Comparison of ENCODE assay signal across 22 cellular contexts in the genomic region with DNA sequence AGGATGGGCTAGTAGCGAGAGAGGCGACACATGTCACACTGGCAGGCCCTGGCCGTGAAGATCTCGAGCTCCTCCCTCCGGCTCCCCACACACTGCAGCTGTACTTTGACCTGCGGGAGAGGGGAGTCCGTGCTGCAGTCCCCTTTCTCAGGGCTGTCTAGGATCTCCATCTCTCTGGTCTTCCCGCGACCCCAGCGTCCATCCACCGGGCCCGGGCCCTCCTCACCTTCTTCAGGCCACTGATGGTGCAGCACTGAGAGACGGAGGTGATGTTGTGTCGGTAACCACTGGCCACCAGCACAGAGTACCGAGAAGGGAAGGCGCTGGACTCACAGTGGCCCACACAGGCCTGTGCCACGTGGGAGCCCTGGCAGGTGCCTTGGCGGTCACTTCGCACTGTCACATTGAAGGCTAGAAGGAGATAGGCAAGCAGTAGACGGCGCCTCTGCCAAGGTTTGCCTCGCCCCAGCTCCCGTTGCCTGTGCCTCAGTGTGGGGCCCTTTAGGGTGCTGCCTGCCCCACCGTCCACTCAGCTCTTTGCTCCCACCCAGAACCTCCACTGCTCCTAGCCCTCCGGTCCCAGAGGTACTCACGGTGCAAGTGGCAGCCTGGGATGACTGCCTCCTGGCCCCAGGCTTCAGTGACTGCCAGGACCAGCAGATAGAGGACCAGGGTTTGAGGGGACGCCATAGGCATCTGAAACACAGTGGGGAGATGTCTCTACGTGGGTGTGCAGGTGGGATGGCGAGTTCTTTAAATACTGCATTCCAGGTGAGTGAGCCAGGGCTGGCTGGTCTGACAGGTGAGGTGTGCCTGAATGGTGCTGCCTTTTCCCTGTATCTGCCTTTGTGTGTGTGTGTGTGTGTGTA. TPM values are rescaled to one million over a fixed set of nuclear protein-coding genes. Genes with fewer than 3 reads are reported as not detected.
DNase-seq lines count a peak whose midpoint lies in the region; ATAC-seq, FAIRE-seq and TF ChIP-seq lines count a peak whose summit lies in the region.
"Had no signal": no experiment of that assay in that cellular context is flagged by ENCODE, and none has a peak within 500 bp of the region (broad histone marks: within the 10 kb centered on the region; RNA-seq: fewer than 3 reads in every experiment).

No MANE protein-coding gene starts in this region.

- TF ChIP-seq CTCF in astrocyte (IDR thresholded peaks at IDR 0.05; ENCODE audit: insufficient read depth, low read depth, low read length), result no peak

- no peaks in the 10 kb centered on the region for H3K4me1 Mint-ChIP-seq in activated naive CD8-positive, alpha-beta T cell treated with anti-CD3 and anti-CD28 coated beads, Interleukin-2, amount 10 ng/mL, durations not matched to agents 7 days and 5 days
- no peaks in the 10 kb centered on the region for H3K4me1 Mint-ChIP-seq in activated naive CD8-positive, alpha-beta T cell treated with anti-CD3 and anti-CD28 coated beads, Interleukin-2, amount 50 U/mL, for 24 hours
- H3K4me1 Mint-ChIP-seq in astrocyte (ENCODE audit: low read depth, unreplicated experiment), result peaks cover 13% of the 10 kb centered on the region
- H3K4me1 Mint-ChIP-seq in stimulated activated memory B cell treated with anti-CD40 and anti-IgM and Interleukin-4, amounts not matched to agents 10 μg/mL and 1 μg/mL and 100 μg/mL, for 72 hours, result no peaks in the 10 kb centered on the region
- H3K4me1 Mint-ChIP-seq: activated T-helper 17 cell treated with anti-CD3 and anti-CD28 coated beads, Interleukin-2, amount 50 U/mL, for 72 hours had no signal

- H3K27me3 Mint-ChIP-seq in activated naive CD8-positive, alpha-beta T cell treated with anti-CD3 and anti-CD28 coated beads, Interleukin-2, amount 10 ng/mL, durations not matched to agents 7 days and 5 days, result peaks cover 6% of the 10 kb centered on the region
- peaks cover 1% of the 10 kb centered on the region for H3K27me3 Mint-ChIP-seq in activated naive CD8-positive, alpha-beta T cell treated with anti-CD3 and anti-CD28 coated beads, Interleukin-2, amount 50 U/mL, for 24 hours
- H3K27me3 Mint-ChIP-seq in astrocyte (ENCODE audit: low read depth, unreplicated experiment), result peaks cover 20% of the 10 kb centered on the region
- H3K27me3 Mint-ChIP-seq in stimulated activated memory B cell treated with anti-CD40 and anti-IgM and Interleukin-4, amounts not matched to agents 10 μg/mL and 1 μg/mL and 100 μg/mL, for 72 hours, result no peaks in the 10 kb centered on the region

- POLR2A ChIA-PET in activated naive CD8-positive, alpha-beta T cell treated with anti-CD3 and anti-CD28 coated beads, Interleukin-2, amount 10 ng/mL, durations not matched to agents 7 days and 5 days (lab: Charles Lee), result no interaction called here

- H3K27ac ChIP-seq in astrocyte (ENCODE audit: low read depth, low read length) (no peak overlapping the region), iPS-20b (ENCODE audit: low read length) (no peak overlapping the region)
- H3K27ac ChIP-seq: BLaER1, tibial artery had no signal

- no peak for FAIRE-seq in astrocyte (lab: Jason Lieb, UNC)
- FAIRE-seq: H54, keratinocyte had no signal

- H3K27ac Mint-ChIP-seq in activated naive CD8-positive, alpha-beta T cell treated with anti-CD3 and anti-CD28 coated beads, Interleukin-2, amount 10 ng/mL, durations not matched to agents 7 days and 5 days, result peak overlapping the region; percentile 12
- no peak overlapping the region for H3K27ac Mint-ChIP-seq in activated naive CD8-positive, alpha-beta T cell treated with anti-CD3 and anti-CD28 coated beads, Interleukin-2, amount 50 U/mL, for 24 hours
- no peak overlapping the region for H3K27ac Mint-ChIP-seq in astrocyte (ENCODE audit: unreplicated experiment)
- no peak overlapping the region for H3K27ac Mint-ChIP-seq in stimulated activated memory B cell treated with anti-CD40 and anti-IgM and Interleukin-4, amounts not matched to agents 10 μg/mL and 1 μg/mL and 100 μg/mL, for 72 hours
- H3K27ac Mint-ChIP-seq: activated T-helper 17 cell treated with anti-CD3 and anti-CD28 coated beads, Interleukin-2, amount 50 U/mL, for 72 hours; dendritic cell treated with granulocyte-macrophage colony-stimulating factor and Interleukin-4, amounts not matched to agents 40 ng/mL and 50 ng/mL, for 4 days; T-helper 1 cell treated with Interleukin-12 subunit alpha and Interleukin-12 subunit beta and Interleukin-4 antibody, amounts not matched to agents 30 μg/mL and 1 μg/mL, for 36 hours had no signal

- H3K9ac ChIP-seq in astrocyte (ENCODE audit: low read length), result peak overlapping the region; percentile 23
- H3K9ac ChIP-seq in iPS-20b (ENCODE audit: low read depth, low read length), result peak overlapping the region; percentile 48
- H3K9ac ChIP-seq: BLaER1 had no signal

- no peak for DNase-seq in activated naive CD8-positive, alpha-beta T cell treated with anti-CD3 and anti-CD28 coated beads, Interleukin-2, amount 10 ng/mL, durations not matched to agents 7 days and 5 days
- no peak for DNase-seq in activated naive CD8-positive, alpha-beta T cell treated with anti-CD3 and anti-CD28 coated beads, Interleukin-2, amount 50 U/mL, for 24 hours
- DNase-seq in astrocyte (ENCODE audit: low read depth) (no peak), cortex of kidney (lab: John Stamatoyannopoulos, UW) (no peak)
- DNase-seq: 8988T; activated CD4-positive, CD25-positive, alpha-beta regulatory T cell; anterior cingulate cortex; GF-D8; tibial artery had no signal

- H3K4me2 ChIP-seq in astrocyte (ENCODE audit: low read length), result no peak overlapping the region
- H3K4me2 ChIP-seq: BLaER1 had no signal

- peaks cover 7% of the 10 kb centered on the region for H3K36me3 Mint-ChIP-seq in activated naive CD8-positive, alpha-beta T cell treated with anti-CD3 and anti-CD28 coated beads, Interleukin-2, amount 10 ng/mL, durations not matched to agents 7 days and 5 days
- no peaks in the 10 kb centered on the region for H3K36me3 Mint-ChIP-seq in activated naive CD8-positive, alpha-beta T cell treated with anti-CD3 and anti-CD28 coated beads, Interleukin-2, amount 50 U/mL, for 24 hours (ENCODE audit: low read depth)
- H3K36me3 Mint-ChIP-seq in astrocyte (ENCODE audit: low read depth, unreplicated experiment), result peaks cover 31% of the 10 kb centered on the region
- peaks cover 34% of the 10 kb centered on the region for H3K36me3 Mint-ChIP-seq in stimulated activated memory B cell treated with anti-CD40 and anti-IgM and Interleukin-4, amounts not matched to agents 10 μg/mL and 1 μg/mL and 100 μg/mL, for 72 hours

- H3K4me3 ChIP-seq in astrocyte (ENCODE audit: insufficient read depth, low read depth, low read length) (no peak overlapping the region), iPS-20b (ENCODE audit: low read length) (peak overlapping the region; percentile 53; the same call in 1 of the 2 replicates)
- H3K4me3 ChIP-seq: BLaER1, skin epidermis, tibial artery had no signal

- no peaks in the 10 kb centered on the region for H3K9me3 Mint-ChIP-seq in activated naive CD8-positive, alpha-beta T cell treated with anti-CD3 and anti-CD28 coated beads, Interleukin-2, amount 10 ng/mL, durations not matched to agents 7 days and 5 days
- H3K9me3 Mint-ChIP-seq in activated naive CD8-positive, alpha-beta T cell treated with anti-CD3 and anti-CD28 coated beads, Interleukin-2, amount 50 U/mL, for 24 hours, result no peaks in the 10 kb centered on the region
- no peaks in the 10 kb centered on the region for H3K9me3 Mint-ChIP-seq in astrocyte (ENCODE audit: unreplicated experiment)
- H3K9me3 Mint-ChIP-seq in stimulated activated memory B cell treated with anti-CD40 and anti-IgM and Interleukin-4, amounts not matched to agents 10 μg/mL and 1 μg/mL and 100 μg/mL, for 72 hours, result no peaks in the 10 kb centered on the region
- H3K9me3 Mint-ChIP-seq: activated T-helper 17 cell treated with anti-CD3 and anti-CD28 coated beads, Interleukin-2, amount 50 U/mL, for 72 hours; dendritic cell treated with granulocyte-macrophage colony-stimulating factor and Interleukin-4, amounts not matched to agents 40 ng/mL and 50 ng/mL, for 4 days; T-helper 1 cell treated with Interleukin-12 subunit alpha and Interleukin-12 subunit beta and Interleukin-4 antibody, amounts not matched to agents 30 μg/mL and 1 μg/mL, for 36 hours had no signal

- H3K9me3 ChIP-seq in astrocyte (ENCODE audit: insufficient read depth, low read depth, low read length) (no peaks in the 10 kb centered on the region), iPS-20b (ENCODE audit: insufficient read depth, low read depth, low read length) (no peaks in the 10 kb centered on the region)
- H3K9me3 ChIP-seq: BLaER1, tibial artery had no signal

- H3K27me3 ChIP-seq in astrocyte (ENCODE audit: insufficient read depth, low read length) (peaks cover 2% of the 10 kb centered on the region), iPS-20b (ENCODE audit: insufficient read depth, low read length) (no peaks in the 10 kb centered on the region)
- H3K27me3 ChIP-seq: BLaER1, tibial artery had no signal

- H2AFZ ChIP-seq in astrocyte (ENCODE audit: low read depth, low read length), result no peak overlapping the region

- H3K36me3 ChIP-seq in astrocyte (ENCODE audit: insufficient read depth, low read length) (peaks cover 16% of the 10 kb centered on the region), iPS-20b (ENCODE audit: insufficient read depth, low read depth, low read length) (no peaks in the 10 kb centered on the region)

- H3K4me1 ChIP-seq in astrocyte (ENCODE audit: insufficient read depth, low read length), result no peaks in the 10 kb centered on the region
- H3K4me1 ChIP-seq in iPS-20b (ENCODE audit: insufficient read depth, low read length), result peaks cover 13% of the 10 kb centered on the region
- H3K4me1 ChIP-seq: tibial artery had no signal

- H3K79me2 ChIP-seq in astrocyte (ENCODE audit: insufficient read depth, low read length), result no peaks in the 10 kb centered on the region

- no peak for ATAC-seq in activated naive CD8-positive, alpha-beta T cell treated with anti-CD3 and anti-CD28 coated beads, Interleukin-2, amount 10 ng/mL, durations not matched to agents 7 days and 5 days (ENCODE audit: low read depth)
- ATAC-seq in activated naive CD8-positive, alpha-beta T cell treated with anti-CD3 and anti-CD28 coated beads, Interleukin-2, amount 50 U/mL, for 24 hours, result no peak
- peak; percentile 21 for ATAC-seq in stimulated activated memory B cell treated with anti-CD40 and anti-IgM and Interleukin-4, amounts not matched to agents 10 μg/mL and 1 μg/mL and 100 μg/mL, for 72 hours
- ATAC-seq in GM21447 (IDR thresholded peaks at IDR 0.05; ENCODE audit: unreplicated experiment) (no peak), HG02973 (IDR thresholded peaks at IDR 0.05; ENCODE audit: unreplicated experiment) (no peak)
- ATAC-seq: activated T-helper 17 cell treated with anti-CD3 and anti-CD28 coated beads, Interleukin-2, amount 50 U/mL, for 72 hours had no signal

- H3K4me3 Mint-ChIP-seq in activated naive CD8-positive, alpha-beta T cell treated with anti-CD3 and anti-CD28 coated beads, Interleukin-2, amount 10 ng/mL, durations not matched to agents 7 days and 5 days, result no peak overlapping the region
- H3K4me3 Mint-ChIP-seq in activated naive CD8-positive, alpha-beta T cell treated with anti-CD3 and anti-CD28 coated beads, Interleukin-2, amount 50 U/mL, for 24 hours, result no peak overlapping the region
- no peak overlapping the region for H3K4me3 Mint-ChIP-seq in astrocyte (ENCODE audit: unreplicated experiment)
- no peak overlapping the region for H3K4me3 Mint-ChIP-seq in stimulated activated memory B cell treated with anti-CD40 and anti-IgM and Interleukin-4, amounts not matched to agents 10 μg/mL and 1 μg/mL and 100 μg/mL, for 72 hours
- H3K4me3 Mint-ChIP-seq: activated T-helper 17 cell treated with anti-CD3 and anti-CD28 coated beads, Interleukin-2, amount 50 U/mL, for 72 hours; dendritic cell treated with granulocyte-macrophage colony-stimulating factor and Interleukin-4, amounts not matched to agents 40 ng/mL and 50 ng/mL, for 4 days; T-helper 1 cell treated with Interleukin-12 subunit alpha and Interleukin-12 subunit beta and Interleukin-4 antibody, amounts not matched to agents 30 μg/mL and 1 μg/mL, for 36 hours had no signal

- peaks cover 4% of the 10 kb centered on the region for H4K20me1 ChIP-seq in astrocyte (ENCODE audit: insufficient read depth, low read length)
- H4K20me1 ChIP-seq: BLaER1 had no signal

RNA-seq across cellular contexts. Expression of gene GPHA2, which starts 0.7 kb away (rescaled TPM):
- total RNA-seq in activated naive CD8-positive, alpha-beta T cell treated with anti-CD3 and anti-CD28 coated beads, Interleukin-2, amount 10 ng/mL, durations not matched to agents 7 days and 5 days, result not detected
- total RNA-seq in astrocyte, result not detected in 2 replicates
- total RNA-seq: epithelial cell of proximal tubule, osteocyte had no signal

RNA-seq across cellular contexts. Expression of gene PPP2R5B, which starts 10.5 kb away (rescaled TPM):
- total RNA-seq in activated naive CD8-positive, alpha-beta T cell treated with anti-CD3 and anti-CD28 coated beads, Interleukin-2, amount 10 ng/mL, durations not matched to agents 7 days and 5 days, result 10 to 100 TPM; 18.6 to 22.3 TPM
- 22.5 and 24.1 TPM in 2 replicates for total RNA-seq in astrocyte

RNA-seq across cellular contexts. Expression of gene ATG2A, which starts 18.0 kb away (rescaled TPM):
- 10 to 100 TPM; 34.5 to 39.7 TPM for total RNA-seq in activated naive CD8-positive, alpha-beta T cell treated with anti-CD3 and anti-CD28 coated beads, Interleukin-2, amount 10 ng/mL, durations not matched to agents 7 days and 5 days
- total RNA-seq in astrocyte, result 21.4 and 21.8 TPM in 2 replicates

RNA-seq across cellular contexts. Expression of gene MAJIN, which starts 36.9 kb away (rescaled TPM):
- not detected for total RNA-seq in activated naive CD8-positive, alpha-beta T cell treated with anti-CD3 and anti-CD28 coated beads, Interleukin-2, amount 10 ng/mL, durations not matched to agents 7 days and 5 days
- not detected in 2 replicates for total RNA-seq in astrocyte
- total RNA-seq: epithelial cell of proximal tubule, osteocyte had no signal

RNA-seq across cellular contexts. Expression of gene EHD1, which starts 56.6 kb away (rescaled TPM):
- total RNA-seq in activated naive CD8-positive, alpha-beta T cell treated with anti-CD3 and anti-CD28 coated beads, Interleukin-2, amount 10 ng/mL, durations not matched to agents 7 days and 5 days, result 100 to 1,000 TPM; 187 to 195 TPM
- 182 and 201 TPM in 2 replicates for total RNA-seq in astrocyte
